10 cellular contexts compared by ENCODE assay signal in the genomic region with DNA sequence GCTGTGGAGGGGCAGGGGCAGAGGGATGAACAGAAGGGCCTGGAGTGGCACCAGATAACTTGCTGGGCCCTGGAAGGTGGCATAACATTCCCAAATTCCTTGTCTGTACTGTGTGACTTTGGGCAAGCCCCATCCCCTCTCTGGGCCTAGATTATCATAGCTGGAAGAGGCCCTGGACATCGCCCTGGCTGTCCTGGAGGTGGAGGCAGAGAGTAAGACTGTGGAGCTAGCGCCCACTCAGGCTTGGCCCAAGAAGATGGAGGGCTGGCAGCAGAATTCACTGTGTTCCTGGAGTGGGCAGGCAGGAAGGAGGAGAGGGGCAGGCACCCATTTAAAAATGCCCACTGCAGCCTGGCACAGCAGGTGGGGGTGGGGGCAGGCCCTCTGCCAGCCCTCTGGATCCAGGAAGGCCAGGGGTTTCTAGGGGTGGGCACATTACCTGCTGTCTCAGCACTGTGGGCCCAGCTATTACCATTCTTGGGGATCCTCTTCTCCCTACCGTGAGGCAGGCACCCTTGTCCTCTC. TPM values are rescaled to one million over a fixed set of nuclear protein-coding genes. Genes with fewer than 3 reads are reported as not detected.
A peak's percentile ranks its signal among the peaks of the same experiment; 100 is the strongest.
DNase-seq lines count a peak whose midpoint lies in the region; ATAC-seq, FAIRE-seq and TF ChIP-seq lines count a peak whose summit lies in the region.
"Had no signal": no experiment of that assay in that cellular context is flagged by ENCODE, and none has a peak within 500 bp of the region (broad histone marks: within the 10 kb centered on the region; RNA-seq: fewer than 3 reads in every experiment).

No MANE protein-coding gene starts in this region.

- H3K36me3 ChIP-seq in mammary epithelial cell (ENCODE audit: insufficient read depth, low read length), result peaks cover under 1% of the 10 kb centered on the region
- H3K36me3 ChIP-seq in GM12878 (ENCODE audit: control insufficient read depth in 2 of 2, insufficient read depth in 2 of 2, low read length in 1 of 2), result no peaks in the 10 kb centered on the region
- no peaks in the 10 kb centered on the region for H3K36me3 ChIP-seq in kidney epithelial cell (ENCODE audit: control insufficient read depth, insufficient read depth, low read length)
- no peaks in the 10 kb centered on the region for H3K36me3 ChIP-seq in upper lobe of right lung

- FAIRE-seq in GM12878 (lab: Jason Lieb, UNC), result no peak

- BruUV-seq in MCF 10A (replicated peaks; lab: Mats Ljungman, UMichigan) (no TSS peak), mammary epithelial cell (replicated peaks; lab: Mats Ljungman, UMichigan) (no TSS peak), GM12878 (replicated peaks; lab: Mats Ljungman, UMichigan) (no TSS peak)

- no peak overlapping the region for H3K4me3 Mint-ChIP-seq in MCF 10A (ENCODE audit: unreplicated experiment)

- DNase-seq in MCF 10A (ENCODE audit: unreplicated experiment) (peak; percentile 27), mammary epithelial cell (no peak), GM12878 (ENCODE audit: low read depth, low spot score) (no peak), kidney epithelial cell (ENCODE audit: low read depth) (no peak), upper lobe of right lung (no peak), putamen (ENCODE audit: low spot score) (no peak), AG08396 (ENCODE audit: low spot score) (no peak)
- DNase-seq: NCI-H774 had no signal

- 73% methylated on average over 3 of the region's 3 CpGs for WGBS in mammary epithelial cell (ENCODE audit: low coverage, missing lambda C conversion rate)
- 90% methylated on average over 3 of the region's 3 CpGs for WGBS in GM12878 (ENCODE audit: insufficient coverage, insufficient replicate concordance, low lambda C conversion rate, missing lambda C conversion rate)

- H3K9ac ChIP-seq in mammary epithelial cell (ENCODE audit: insufficient read depth, low read length), result no peak overlapping the region
- H3K9ac ChIP-seq in GM12878 (ENCODE audit: control insufficient read depth, insufficient read depth, low read length), result no peak overlapping the region

- POLR2A ChIA-PET in MCF 10A (lab: Yijun Ruan, JAX) (interaction anchor here (0.8 kb wide), 1 partner anchor 22 kb away, joined by 4 read pairs; a partner anchor contains a TSS), GM12878 (lab: Charles Lee) (interaction anchor here (0.5 kb wide), 1 partner anchor 175 kb away, joined by 3 read pairs; no protein-coding TSS in a partner anchor)

- H3K36me3 Mint-ChIP-seq in MCF 10A (ENCODE audit: insufficient read depth, unreplicated experiment), result peaks cover 15% of the 10 kb centered on the region

- TF ChIP-seq POLR2A in GM12878 (IDR thresholded peaks at IDR 0.05; ENCODE audit: low read depth, low read length), result no peak

- TF ChIP-seq EP300 in GM12878 (IDR thresholded peaks at IDR 0.05; ENCODE audit: borderline replicate concordance in 1 of 2, control insufficient read depth in 1 of 2, low read depth in 2 of 2, low read length in 2 of 2), result no peak

- no peaks in the 10 kb centered on the region for H3K27me3 Mint-ChIP-seq in MCF 10A (ENCODE audit: insufficient read depth, unreplicated experiment)

- dilution Hi-C loops in mammary epithelial cell (cut with HindIII; ENCODE audit: low sequenced_read_pairs), result no loop called here

- H3K4me1 ChIP-seq in mammary epithelial cell (ENCODE audit: insufficient read depth, low read length), result peaks cover 28% of the 10 kb centered on the region
- peaks cover 44% of the 10 kb centered on the region for H3K4me1 ChIP-seq in GM12878 (ENCODE audit: control insufficient read depth, insufficient read depth, low read length)
- peaks cover 78% of the 10 kb centered on the region for H3K4me1 ChIP-seq in upper lobe of right lung

- no peak for TF ChIP-seq CTCF in MCF 10A (IDR thresholded peaks at IDR 0.05; ENCODE audit: unreplicated experiment)
- peak in 1 of 2 donors; percentile 29 for TF ChIP-seq CTCF in mammary epithelial cell (conservative IDR thresholded peaks at IDR 0.05 in 1 of 2, IDR thresholded peaks at IDR 0.05 in 1 of 2; ENCODE audit: extremely low read depth in 1 of 2, insufficient read depth in 1 of 2, low read depth in 1 of 2, low read length in 2 of 2)
- peak; percentile 18 to 26 (median 23); a peak in 3 of 6 replicates for TF ChIP-seq CTCF in GM12878 (IDR thresholded peaks at IDR 0.05 in 2 of 3, conservative IDR thresholded peaks at IDR 0.05 in 1 of 3; ENCODE audit: control insufficient read depth in 2 of 3, extremely low read depth in 1 of 3, insufficient read depth in 1 of 3, low read depth in 3 of 3, low read length in 3 of 3)
- peak; percentile 64 for TF ChIP-seq CTCF in kidney epithelial cell (IDR thresholded peaks at IDR 0.05; ENCODE audit: insufficient read depth, low read length, poor library complexity, severe bottlenecking)
- peak; percentile 29 for TF ChIP-seq CTCF in upper lobe of right lung (IDR thresholded peaks at IDR 0.05)

- TF ChIP-seq RAD21 in GM12878 (IDR thresholded peaks at IDR 0.05; ENCODE audit: insufficient read depth, low read depth, low read length), result no peak

- intact Hi-C loops in MCF 10A (cut with micrococcal nuclease), result no loop called here
- intact Hi-C loops in mammary epithelial cell (cut with micrococcal nuclease), result no loop called here
- intact Hi-C loops in GM12878 (cut with micrococcal nuclease; ENCODE audit: unreplicated experiment), result no loop called here
- intact Hi-C loops in upper lobe of right lung (cut with DNase I), result no loop called here

- H2AFZ ChIP-seq in mammary epithelial cell (ENCODE audit: low read depth, low read length) (no peak overlapping the region), GM12878 (ENCODE audit: control insufficient read depth, low read depth, low read length) (no peak overlapping the region)

- H3K9me3 Mint-ChIP-seq in MCF 10A (ENCODE audit: unreplicated experiment), result no peaks in the 10 kb centered on the region
- H3K9me3 Mint-ChIP-seq: activated T-helper 2 cell treated with anti-CD3 and anti-CD28 coated beads, Interferon-gamma antibody, Interleukin-2, Interleukin-4, amounts not matched to agents 10 μg/mL and 5 μg/mL and 100 μg/mL, durations not matched to agents 14 hours and 24 hours and 36 hours had no signal

- ATAC-seq in GM12878, result 0 out of 3 replicates have a peak, but pooled peaks have one; percentile 8
- ATAC-seq in upper lobe of right lung, result peak; percentile 36
- ATAC-seq in HG03460 (IDR thresholded peaks at IDR 0.05; ENCODE audit: unreplicated experiment), result no peak

- no peaks in the 10 kb centered on the region for H3K9me3 ChIP-seq in mammary epithelial cell (replicated peaks; ENCODE audit: insufficient read depth, low read length)
- no peaks in the 10 kb centered on the region for H3K9me3 ChIP-seq in GM12878 (replicated peaks; ENCODE audit: control insufficient read depth, insufficient read depth, low read length)
- no peaks in the 10 kb centered on the region for H3K9me3 ChIP-seq in upper lobe of right lung

- H3K27ac ChIP-seq in mammary epithelial cell (ENCODE audit: insufficient read depth, low read depth, low read length) (no peak overlapping the region), GM12878 (ENCODE audit: control insufficient read depth, insufficient read depth) (no peak overlapping the region), upper lobe of right lung (peak overlapping the region; percentile 27)

- H3K4me3 ChIP-seq in mammary epithelial cell (replicated peaks in 1 of 3; ENCODE audit: insufficient read depth in 1 of 3, low read depth in 2 of 3, low read length in 3 of 3) (no peak overlapping the region), GM12878 (no peak overlapping the region), kidney epithelial cell (ENCODE audit: low read depth, low read length) (no peak overlapping the region), upper lobe of right lung (no peak overlapping the region)

- peaks cover 28% of the 10 kb centered on the region for H3K4me1 Mint-ChIP-seq in MCF 10A (ENCODE audit: insufficient read depth, unreplicated experiment)

- no peak overlapping the region for H3K27ac Mint-ChIP-seq in MCF 10A (ENCODE audit: low read depth, unreplicated experiment)
- H3K27ac Mint-ChIP-seq: activated T-helper 2 cell treated with anti-CD3 and anti-CD28 coated beads, Interferon-gamma antibody, Interleukin-2, Interleukin-4, amounts not matched to agents 10 μg/mL and 5 μg/mL and 100 μg/mL, durations not matched to agents 14 hours and 24 hours and 36 hours had no signal

- H3K27me3 ChIP-seq in mammary epithelial cell (ENCODE audit: insufficient read depth, low read length), result no peaks in the 10 kb centered on the region
- H3K27me3 ChIP-seq in GM12878 (replicated peaks in 1 of 2; ENCODE audit: control insufficient read depth in 2 of 2, insufficient read depth in 2 of 2, low read length in 1 of 2), result no peaks in the 10 kb centered on the region
- H3K27me3 ChIP-seq in kidney epithelial cell (ENCODE audit: control insufficient read depth, insufficient read depth, low read length), result no peaks in the 10 kb centered on the region
- no peaks in the 10 kb centered on the region for H3K27me3 ChIP-seq in upper lobe of right lung

- H4K20me1 ChIP-seq in mammary epithelial cell (ENCODE audit: insufficient read depth, low read length) (no peaks in the 10 kb centered on the region), GM12878 (ENCODE audit: control insufficient read depth, insufficient read depth) (no peaks in the 10 kb centered on the region)

- no peak overlapping the region for H3K4me2 ChIP-seq in mammary epithelial cell (ENCODE audit: insufficient read depth, low read depth, low read length)
- no peak overlapping the region for H3K4me2 ChIP-seq in GM12878 (ENCODE audit: control insufficient read depth, insufficient read depth)

- SMC1A ChIA-PET in GM12878 (lab: Charles Lee; ENCODE audit: uncharacterized antibody, unreplicated experiment), result interaction anchor here (0.8 to 11.8 kb wide), 2 partner anchors 17 to 24 kb away, joined by 3 to 106 read pairs; a partner anchor contains a TSS

- CTCF ChIA-PET in MCF 10A (lab: Yijun Ruan, JAX), result interaction anchor here (0.7 to 1.0 kb wide), 4 partner anchors 13 to 329 kb away, joined by 3 to 4 read pairs (median 4); no protein-coding TSS in a partner anchor
- CTCF ChIA-PET in mammary epithelial cell (lab: Charles Lee; ENCODE audit: low non-redundant PET), result no interaction called here
- CTCF ChIA-PET in GM12878 (lab: Yijun Ruan, JAX), result interaction anchor here (1.2 to 7.6 kb wide), 5 partner anchors 10 to 145 kb away, joined by 3 to 126 read pairs (median 6); a partner anchor contains a TSS

- H3K79me2 ChIP-seq in mammary epithelial cell (ENCODE audit: insufficient read depth, low read length) (peaks cover 47% of the 10 kb centered on the region), GM12878 (ENCODE audit: control insufficient read depth, insufficient read depth, low read length) (no peaks in the 10 kb centered on the region)

- RAD21 ChIA-PET in GM12878 (lab: Charles Lee; ENCODE audit: unreplicated experiment), result interaction anchor here (10.5 kb wide), 1 partner anchor 23 kb away, joined by 115 read pairs; a partner anchor contains a TSS

- in situ Hi-C loops in mammary epithelial cell (cut with MboI; ENCODE audit: low sequenced_read_pairs in 2 of 2) (no loop called here), GM12878 (cut with MboI) (no loop called here)

RNA-seq across cellular contexts. Expression of a gene that starts 22.6 kb away (rescaled TPM):
- total RNA-seq in MCF 10A (2022), result 27.6 and 29.3 TPM in 2 replicates
- total RNA-seq in mammary epithelial cell, result 10 to 100 TPM; 19.5 to 25.4 TPM
- polyA plus RNA-seq in mammary epithelial cell, result 12.1 TPM
- polyA minus RNA-seq in mammary epithelial cell, result 17.2 TPM
- 89.0 and 109 TPM in 2 replicates for total RNA-seq in GM12878 (2013; cell fraction: nucleolus; rRNA removed)
- total RNA-seq in GM12878 (2014; rRNA removed), result 1.9 and 3.0 TPM in 2 replicates
- total RNA-seq in GM12878 (2014; rRNA removed; fragmentation: Illumina TruSeq; extraction: Trizol), result 1.2 and 1.6 TPM in 2 replicates
- 3.6 and 5.2 TPM in 2 replicates for total RNA-seq in GM12878 (2021)
- 1.6 TPM for polyA plus RNA-seq in GM12878 (2011; ENCODE audit: low read depth)
- 7.2 and 11.0 TPM in 2 replicates for polyA plus RNA-seq in GM12878 (2011; rRNA removed)
- 13.6 and 18.5 TPM in 2 replicates for polyA plus RNA-seq in GM12878 (2011; cell fraction: cytosol; rRNA removed)
- 111 and 113 TPM in 2 replicates for polyA plus RNA-seq in GM12878 (2011; cell fraction: nucleus; rRNA removed)
- 5.5 and 5.6 TPM in 2 replicates for polyA plus RNA-seq in GM12878 (2012)
- 1.8 and 1.9 TPM in 2 replicates for polyA plus RNA-seq in GM12878 (2014; fragmentation: Illumina TruSeq; extraction: Trizol)
- under 1 TPM; 0.15 to 0.31 TPM for polyA plus RNA-seq in GM12878 (2014; fragmentation: Nextera tagmentation; extraction: Ambion mirVana)
- 3.5 and 7.0 TPM in 2 replicates for polyA plus RNA-seq in GM12878 (2014; rRNA removed)
- under 1 TPM; 0.20 to 0.27 TPM for polyA plus RNA-seq in GM12878 (2016; fragmentation: Nextera tagmentation; extraction: Ambion mirVana)
- 17.6 and 36.7 TPM in 2 replicates for polyA minus RNA-seq in GM12878 (2011; rRNA and poly(A)+ RNA removed)
- polyA minus RNA-seq in GM12878 (2011; cell fraction: cytosol; rRNA and poly(A)+ RNA removed), result 12.2 and 14.6 TPM in 2 replicates
- polyA minus RNA-seq in GM12878 (2011; cell fraction: nucleus; rRNA and poly(A)+ RNA removed), result 33.4 and 53.6 TPM in 2 replicates
- total RNA-seq in kidney epithelial cell, result 25.5 and 31.1 TPM in 2 replicates
- total RNA-seq in upper lobe of right lung, result 74.5 TPM

RNA-seq across cellular contexts. Expression of a gene that starts 45.6 kb away (rescaled TPM):
- total RNA-seq in MCF 10A (2022) (5.8 and 8.4 TPM in 2 replicates), mammary epithelial cell (10 to 100 TPM in 1 of 2 donors, 1 to 10 TPM in 1; 4.5 to 10.2 TPM), GM12878 (2014; rRNA removed) (19.8 and 23.4 TPM in 2 replicates), GM12878 (2014; rRNA removed; fragmentation: Illumina TruSeq; extraction: Trizol) (10.4 and 10.5 TPM in 2 replicates), GM12878 (2021) (27.9 and 28.5 TPM in 2 replicates), kidney epithelial cell (7.5 and 8.0 TPM in 2 replicates), upper lobe of right lung (11.7 TPM)
- polyA plus RNA-seq in mammary epithelial cell (5.1 TPM), GM12878 (2011; rRNA removed) (7.9 and 13.0 TPM in 2 replicates), GM12878 (2014; fragmentation: Illumina TruSeq; extraction: Trizol) (2.5 and 8.4 TPM in 2 replicates), GM12878 (2014; fragmentation: Nextera tagmentation; extraction: Ambion mirVana) (1 to 10 TPM; 1.2 to 3.0 TPM), GM12878 (2014; rRNA removed) (21.1 and 23.6 TPM in 2 replicates), GM12878 (2016; fragmentation: Nextera tagmentation; extraction: Ambion mirVana) (10 to 100 TPM in 1 of 2 experiments, 1 to 10 TPM in 1; 8.8 to 11.1 TPM)
- polyA minus RNA-seq in mammary epithelial cell, result 8.6 TPM
- 89.6 and 94.7 TPM in 2 replicates for total RNA-seq in GM12878 (2013; cell fraction: nucleolus; rRNA removed)
- polyA plus RNA-seq in GM12878 (2011; ENCODE audit: low read depth), result 5.2 TPM
- 17.2 and 25.3 TPM in 2 replicates for polyA plus RNA-seq in GM12878 (2011; cell fraction: cytosol; rRNA removed)
- 96.7 and 106 TPM in 2 replicates for polyA plus RNA-seq in GM12878 (2011; cell fraction: nucleus; rRNA removed)
- 16.1 and 16.3 TPM in 2 replicates for polyA plus RNA-seq in GM12878 (2012)
- 10.7 and 22.1 TPM in 2 replicates for polyA minus RNA-seq in GM12878 (2011; rRNA and poly(A)+ RNA removed)
- polyA minus RNA-seq in GM12878 (2011; cell fraction: cytosol; rRNA and poly(A)+ RNA removed), result 8.4 and 10.4 TPM in 2 replicates
- polyA minus RNA-seq in GM12878 (2011; cell fraction: nucleus; rRNA and poly(A)+ RNA removed), result 24.1 and 45.4 TPM in 2 replicates

RNA-seq across cellular contexts. Expression of a gene that starts 58.5 kb away (rescaled TPM):
- not detected in 2 replicates for total RNA-seq in MCF 10A (2022)
- total RNA-seq in mammary epithelial cell, result under 1 TPM; under 0.01 to 0.28 TPM
- 0.46 TPM for polyA plus RNA-seq in mammary epithelial cell
- polyA minus RNA-seq in mammary epithelial cell, result not detected
- 0.21 TPM in 1 of 2 replicates, not detected in the other for total RNA-seq in GM12878 (2013; cell fraction: nucleolus; rRNA removed)
- total RNA-seq in GM12878 (2014; rRNA removed), result 0.23 TPM in 1 of 2 replicates, not detected in the other
- 0.14 TPM in 1 of 2 replicates, not detected in the other for total RNA-seq in GM12878 (2014; rRNA removed; fragmentation: Illumina TruSeq; extraction: Trizol)
- 0.21 and 0.66 TPM in 2 replicates for total RNA-seq in GM12878 (2021)
- not detected for polyA plus RNA-seq in GM12878 (2011; ENCODE audit: low read depth)
- not detected in 2 replicates for polyA plus RNA-seq in GM12878 (2011; rRNA removed)
- not detected in 2 replicates for polyA plus RNA-seq in GM12878 (2011; cell fraction: cytosol; rRNA removed)
- polyA plus RNA-seq in GM12878 (2011; cell fraction: nucleus; rRNA removed), result 0.15 and 0.35 TPM in 2 replicates
- 0.12 and 0.15 TPM in 2 replicates for polyA plus RNA-seq in GM12878 (2012)
- 0.10 TPM in 1 of 2 replicates, not detected in the other for polyA plus RNA-seq in GM12878 (2014; fragmentation: Illumina TruSeq; extraction: Trizol)
- under 1 TPM in 1 of 2 experiments, not detected in 1; 0.05 TPM for polyA plus RNA-seq in GM12878 (2014; fragmentation: Nextera tagmentation; extraction: Ambion mirVana)
- polyA plus RNA-seq in GM12878 (2014; rRNA removed), result 0.52 and 0.90 TPM in 2 replicates
- under 1 TPM in 1 of 2 experiments, not detected in 1; 0.24 TPM for polyA plus RNA-seq in GM12878 (2016; fragmentation: Nextera tagmentation; extraction: Ambion mirVana)
- polyA minus RNA-seq in GM12878 (2011; rRNA and poly(A)+ RNA removed), result not detected in 2 replicates
- not detected in 2 replicates for polyA minus RNA-seq in GM12878 (2011; cell fraction: cytosol; rRNA and poly(A)+ RNA removed)
- polyA minus RNA-seq in GM12878 (2011; cell fraction: nucleus; rRNA and poly(A)+ RNA removed), result not detected in 2 replicates
- total RNA-seq in kidney epithelial cell, result 4.5 and 6.1 TPM in 2 replicates
- 3.2 TPM for total RNA-seq in upper lobe of right lung
- total RNA-seq: activated T-helper 2 cell treated with anti-CD3 and anti-CD28 coated beads, Interferon-gamma antibody, Interleukin-2, Interleukin-4, amounts not matched to agents 10 μg/mL and 5 μg/mL and 100 μg/mL, durations not matched to agents 14 hours and 24 hours and 36 hours had no signal
